Comparison of ENCODE assay signal across 1 cellular context in the genomic region with DNA sequence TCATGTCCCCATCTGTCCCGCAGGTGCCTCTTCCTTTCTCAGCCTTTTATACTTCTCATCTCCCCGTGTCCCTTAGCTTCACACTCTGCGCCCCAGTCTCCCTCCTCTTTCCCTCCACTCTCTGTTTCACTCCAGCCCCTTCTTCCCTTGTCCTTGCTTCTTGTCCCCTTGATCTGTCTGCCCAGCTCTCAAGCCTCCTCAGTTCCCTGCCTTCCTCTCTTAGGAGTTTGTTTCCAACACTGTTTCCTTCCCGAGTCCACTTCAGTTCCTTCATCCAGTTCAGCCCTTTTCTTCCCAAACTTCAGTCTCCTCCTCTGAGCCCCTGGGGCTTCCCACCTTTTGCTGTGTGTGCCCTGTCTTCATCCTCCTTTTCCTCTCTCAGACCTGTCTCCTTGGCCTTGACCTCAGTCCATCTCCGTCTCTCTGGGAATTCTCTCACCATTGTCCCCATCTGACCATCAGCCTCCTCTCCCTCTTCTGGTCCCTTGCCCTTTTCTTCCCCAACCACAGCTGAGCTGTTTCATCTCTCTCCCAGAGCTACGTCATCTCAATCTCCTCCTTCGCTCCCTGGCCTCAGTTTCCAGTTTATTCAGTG.
TF ChIP-seq lines count a peak whose summit lies in the region.

No MANE protein-coding gene starts in this region.

TF ChIP-seq in IMR-90, 13 proteins besides CTCF, POLR2A, EP300 and RAD21:
- TF ChIP-seq, protein P1, sequence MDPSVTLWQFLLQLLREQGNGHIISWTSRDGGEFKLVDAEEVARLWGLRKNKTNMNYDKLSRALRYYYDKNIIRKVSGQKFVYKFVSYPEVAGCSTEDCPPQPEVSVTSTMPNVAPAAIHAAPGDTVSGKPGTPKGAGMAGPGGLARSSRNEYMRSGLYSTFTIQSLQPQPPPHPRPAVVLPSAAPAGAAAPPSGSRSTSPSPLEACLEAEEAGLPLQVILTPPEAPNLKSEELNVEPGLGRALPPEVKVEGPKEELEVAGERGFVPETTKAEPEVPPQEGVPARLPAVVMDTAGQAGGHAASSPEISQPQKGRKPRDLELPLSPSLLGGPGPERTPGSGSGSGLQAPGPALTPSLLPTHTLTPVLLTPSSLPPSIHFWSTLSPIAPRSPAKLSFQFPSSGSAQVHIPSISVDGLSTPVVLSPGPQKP (IDR thresholded peaks at IDR 0.05; ENCODE audit: borderline replicate concordance, low read depth, low read length): no peak
- TF ChIP-seq CHD1 (IDR thresholded peaks at IDR 0.05; ENCODE audit: low read depth, low read length) (no peak), SMC3 (IDR thresholded peaks at IDR 0.05; ENCODE audit: low read depth, low read length) (no peak), RFX5 (IDR thresholded peaks at IDR 0.05; ENCODE audit: low read depth, low read length) (no peak), CEBPB (IDR thresholded peaks at IDR 0.05; ENCODE audit: low read depth, low read length) (no peak)
